ENCODE assay signal across 8 cellular contexts in the genomic region with DNA sequence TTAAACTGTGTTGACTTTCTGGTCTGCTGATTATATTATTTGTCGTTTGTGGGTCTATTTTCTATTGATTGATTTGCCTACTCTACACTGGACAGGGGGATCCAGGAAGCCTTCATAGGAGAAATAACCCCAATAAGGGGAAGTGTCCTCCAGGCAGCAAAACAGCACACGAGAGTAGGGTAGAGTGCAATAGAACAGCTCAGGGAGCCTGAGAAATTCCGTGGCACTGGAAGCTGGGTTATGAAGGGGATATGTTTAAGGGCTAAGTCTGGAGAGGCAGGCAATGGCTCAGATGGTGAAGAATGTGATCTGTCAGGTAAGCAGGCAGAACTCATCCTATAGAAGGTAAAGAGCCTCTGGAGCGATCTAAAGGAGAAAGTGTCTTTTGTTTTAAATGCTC. TPM values are rescaled to one million over a fixed set of nuclear protein-coding genes. Genes with fewer than 3 reads are reported as not detected.
"Had no signal": no experiment of that assay in that cellular context is flagged by ENCODE, and none has a peak within 500 bp of the region (broad histone marks: within the 10 kb centered on the region; RNA-seq: fewer than 3 reads in every experiment).

No MANE protein-coding gene starts in this region.

- DNase-seq: IMR-90, KBM-7, KG1 had no signal

- H3K27ac ChIP-seq: HL-60 had no signal

- H3K4me3 ChIP-seq: K562 had no signal

- ATAC-seq: HepG2, K562 had no signal

RNA-seq across cellular contexts. Expression of a gene that starts 20.9 kb away (rescaled TPM):
- total RNA-seq: HT-29, HT1080, IMR-90 had no signal

RNA-seq across cellular contexts. Expression of a gene that starts 46.1 kb away (rescaled TPM):
- total RNA-seq: HepG2, HT-29, HT1080, IMR-90, K562 had no signal
